8 cellular contexts compared by ENCODE assay signal in the genomic region with DNA sequence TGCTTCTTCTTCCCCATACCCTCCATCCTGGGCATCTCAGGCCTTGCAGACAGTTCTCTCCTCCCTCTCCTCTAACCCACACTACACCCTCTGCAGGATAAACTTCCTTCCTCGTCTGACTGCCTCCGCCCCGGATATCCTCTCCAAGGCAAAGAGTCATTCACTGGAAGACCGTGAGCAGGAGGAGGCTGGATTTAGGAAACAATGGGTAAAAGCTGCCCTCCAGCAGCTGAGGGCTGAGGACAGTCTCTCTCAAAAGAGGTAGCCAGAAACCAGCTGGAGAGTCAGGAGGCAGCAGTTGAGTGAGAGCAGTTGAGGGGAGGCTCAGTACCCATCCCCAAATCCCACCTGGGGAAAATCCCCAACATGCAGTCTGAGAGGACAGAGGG. TPM values are rescaled to one million over a fixed set of nuclear protein-coding genes. Genes with fewer than 3 reads are reported as not detected.
DNase-seq lines count a peak whose midpoint lies in the region; ATAC-seq and TF ChIP-seq lines count a peak whose summit lies in the region.

No MANE protein-coding gene starts in this region.

- no peaks in the 10 kb centered on the region for H3K27me3 Mint-ChIP-seq in activated CD8-positive, alpha-beta memory T cell treated with anti-CD3 and anti-CD28 coated beads, Interleukin-2, amount 10 ng/mL, durations not matched to agents 7 days and 5 days
- no peaks in the 10 kb centered on the region for H3K27me3 Mint-ChIP-seq in naive thymus-derived CD4-positive, alpha-beta T cell

- no peaks in the 10 kb centered on the region for H4K20me1 ChIP-seq in OCI-LY7 (ENCODE audit: insufficient read depth, low read length)

- TF ChIP-seq CTCF in OCI-LY7 (conservative IDR thresholded peaks at IDR 0.05; ENCODE audit: low read length) (no peak), dorsolateral prefrontal cortex (IDR thresholded peaks at IDR 0.05 in 54 of 56, conservative IDR thresholded peaks at IDR 0.05 in 2 of 56; ENCODE audit: low read depth in 1 of 56, partially characterized antibody in 56 of 56) (no peak)

- peaks cover 5% of the 10 kb centered on the region for H3K36me3 Mint-ChIP-seq in activated CD8-positive, alpha-beta memory T cell treated with anti-CD3 and anti-CD28 coated beads, Interleukin-2, amount 10 ng/mL, durations not matched to agents 7 days and 5 days
- H3K36me3 Mint-ChIP-seq in naive thymus-derived CD4-positive, alpha-beta T cell: peaks cover 0 to 7% (median 0%) of the 10 kb centered on the region in 5 donors

- CTCF ChIA-PET in activated CD8-positive, alpha-beta memory T cell treated with anti-CD3 and anti-CD28 coated beads, Interleukin-2, amount 10 ng/mL, durations not matched to agents 7 days and 5 days (lab: Charles Lee): interaction anchor here (0.6 to 24.1 kb wide), 4 partner anchors 7 to 70 kb away, joined by 3 to 597 read pairs (median 40); no protein-coding TSS in a partner anchor
- CTCF ChIA-PET in OCI-LY7 (lab: Charles Lee; ENCODE audit: unreplicated experiment): interaction anchor here (1.4 kb wide), 1 partner anchor 23 kb away, joined by 5 read pairs; no protein-coding TSS in a partner anchor
- CTCF ChIA-PET in naive thymus-derived CD4-positive, alpha-beta T cell (lab: Charles Lee): interaction anchor here (3.7 kb wide), 1 partner anchor 24 kb away, joined by 25 read pairs; no protein-coding TSS in a partner anchor

- intact Hi-C loops in OCI-LY7 (cut with micrococcal nuclease; ENCODE audit: unreplicated experiment): loop anchor here (5.0 kb wide), 1 partner anchor 483 kb away; the partner anchor contains the start of gene KIF21B
- intact Hi-C loops in dorsolateral prefrontal cortex (cut with DNase I): no loop called here
- intact Hi-C loops in naive thymus-derived CD4-positive, alpha-beta T cell (cut with micrococcal nuclease): loop anchor here (5.0 to 10.0 kb wide), 4 partner anchors 38 to 491 kb away; partner anchors contain the start of genes KIF21B (in 1 of the 2), PHLDA3 (in 1 of the 2) and TIMM17A (in 1 of the 2)

- no peak overlapping the region for H2AFZ ChIP-seq in OCI-LY7 (ENCODE audit: low read length)

- peak overlapping the region; percentile 47 for H3K27ac Mint-ChIP-seq in activated CD8-positive, alpha-beta memory T cell treated with anti-CD3 and anti-CD28 coated beads, Interleukin-2, amount 10 ng/mL, durations not matched to agents 7 days and 5 days
- peak overlapping the region in 8 of 9 donors; percentile 42 to 91 (median 85) for H3K27ac Mint-ChIP-seq in naive thymus-derived CD4-positive, alpha-beta T cell

- no peaks in the 10 kb centered on the region for H3K36me3 ChIP-seq in OCI-LY7 (ENCODE audit: insufficient read depth, low read length)
- no peaks in the 10 kb centered on the region for H3K36me3 ChIP-seq in naive thymus-derived CD4-positive, alpha-beta T cell (ENCODE audit: control insufficient read depth in 2 of 3, insufficient read depth in 3 of 3, low read length in 3 of 3)

- H3K4me3 Mint-ChIP-seq in activated CD8-positive, alpha-beta memory T cell treated with anti-CD3 and anti-CD28 coated beads, Interleukin-2, amount 10 ng/mL, durations not matched to agents 7 days and 5 days: peak overlapping the region; percentile 94
- peak overlapping the region; percentile 88 to 94 (median 91) for H3K4me3 Mint-ChIP-seq in naive thymus-derived CD4-positive, alpha-beta T cell

- peak overlapping the region; percentile 79 for H3K4me2 ChIP-seq in OCI-LY7 (ENCODE audit: low read length)

- H3K27me3 ChIP-seq in dorsolateral prefrontal cortex: no peaks in the 10 kb centered on the region
- no peaks in the 10 kb centered on the region for H3K27me3 ChIP-seq in naive thymus-derived CD4-positive, alpha-beta T cell (ENCODE audit: control insufficient read depth in 2 of 2, insufficient read depth in 2 of 2, low read length in 2 of 2)

- no TSS peak for BruUV-seq in OCI-LY7 (replicated peaks; lab: Mats Ljungman, UMichigan)

- H3K4me3 ChIP-seq in OCI-LY7 (ENCODE audit: low read depth, low read length, poor library complexity, severe bottlenecking): peak overlapping the region; percentile 80
- peak overlapping the region; percentile 62 to 94 (median 79) for H3K4me3 ChIP-seq in dorsolateral prefrontal cortex
- H3K4me3 ChIP-seq in naive thymus-derived CD4-positive, alpha-beta T cell (ENCODE audit: low read length): no peak overlapping the region

- H3K9me3 ChIP-seq in OCI-LY7 (ENCODE audit: low read length): no peaks in the 10 kb centered on the region
- H3K9me3 ChIP-seq in naive thymus-derived CD4-positive, alpha-beta T cell (ENCODE audit: control insufficient read depth in 2 of 3, low read length in 3 of 3): no peaks in the 10 kb centered on the region

- H3K9me2 ChIP-seq in OCI-LY7 (ENCODE audit: insufficient read depth, low read length): no peaks in the 10 kb centered on the region

- no peaks in the 10 kb centered on the region for H3K9me3 Mint-ChIP-seq in activated CD8-positive, alpha-beta memory T cell treated with anti-CD3 and anti-CD28 coated beads, Interleukin-2, amount 10 ng/mL, durations not matched to agents 7 days and 5 days (ENCODE audit: low read depth)
- no peaks in the 10 kb centered on the region for H3K9me3 Mint-ChIP-seq in naive thymus-derived CD4-positive, alpha-beta T cell

- no peak for ATAC-seq in activated CD8-positive, alpha-beta memory T cell treated with anti-CD3 and anti-CD28 coated beads, Interleukin-2, amount 10 ng/mL, durations not matched to agents 7 days and 5 days
- ATAC-seq in naive thymus-derived CD4-positive, alpha-beta T cell: no peak

- POLR2A ChIA-PET in OCI-LY7 (lab: Charles Lee): interaction anchor here (1.0 to 1.7 kb wide), 3 partner anchors 9 to 25 kb away, joined by 3 read pairs; no protein-coding TSS in a partner anchor
- POLR2A ChIA-PET in naive thymus-derived CD4-positive, alpha-beta T cell (lab: Charles Lee): no interaction called here

- peaks cover 33% of the 10 kb centered on the region; the same call in 1 of the 2 replicates for H3K79me2 ChIP-seq in OCI-LY7 (ENCODE audit: insufficient read depth, low read depth, low read length)

- no peak for DNase-seq in activated CD8-positive, alpha-beta memory T cell treated with anti-CD3 and anti-CD28 coated beads, Interleukin-2, amount 10 ng/mL, durations not matched to agents 7 days and 5 days
- DNase-seq in activated CD8-positive, alpha-beta memory T cell treated with anti-CD3 and anti-CD28 coated beads for 24 hours: no peak
- no peak for DNase-seq in OCI-LY7 (ENCODE audit: low spot score)
- no peak for DNase-seq in dorsolateral prefrontal cortex
- DNase-seq in naive thymus-derived CD4-positive, alpha-beta T cell: no peak
- no peak for DNase-seq in NCI-H1694 (lab: John Stamatoyannopoulos, UW)
- no peak for DNase-seq in NCI-H2171 treated with DMSO at 0.1 percent for 48 hours (lab: John Stamatoyannopoulos, UW)
- no peak for DNase-seq in KG1 (lab: John Stamatoyannopoulos, UW)

- peaks cover 51% of the 10 kb centered on the region for H3K4me1 Mint-ChIP-seq in activated CD8-positive, alpha-beta memory T cell treated with anti-CD3 and anti-CD28 coated beads, Interleukin-2, amount 10 ng/mL, durations not matched to agents 7 days and 5 days
- peaks cover 30 to 61% (median 57%) of the 10 kb centered on the region in 7 donors for H3K4me1 Mint-ChIP-seq in naive thymus-derived CD4-positive, alpha-beta T cell

- H3K4me1 ChIP-seq in OCI-LY7 (ENCODE audit: insufficient read depth, low read length, poor library complexity, severe bottlenecking): peaks cover 82% of the 10 kb centered on the region
- peaks cover 20 to 28% of the 10 kb centered on the region in 2 donors for H3K4me1 ChIP-seq in naive thymus-derived CD4-positive, alpha-beta T cell (ENCODE audit: control insufficient read depth in 2 of 2, insufficient read depth in 2 of 2, low read length in 2 of 2)

- H3K27ac ChIP-seq in OCI-LY7 (ENCODE audit: low read depth, low read length, poor library complexity, severe bottlenecking) (peak overlapping the region; percentile 59), dorsolateral prefrontal cortex (peak overlapping the region; percentile 90 to 100 (median 97))
- H3K27ac ChIP-seq in naive thymus-derived CD4-positive, alpha-beta T cell (ENCODE audit: low read depth, low read length): no peak overlapping the region

RNA-seq across cellular contexts. Expression of gene CSRP1, which starts 1.4 kb away (rescaled TPM):
- 10 to 100 TPM; 71.7 to 78.3 TPM for total RNA-seq in activated CD8-positive, alpha-beta memory T cell treated with anti-CD3 and anti-CD28 coated beads, Interleukin-2, amount 10 ng/mL, durations not matched to agents 7 days and 5 days
- 46.4 and 52.8 TPM in 2 replicates for total RNA-seq in OCI-LY7 (2014; rRNA removed; shearing (Covaris generic))
- total RNA-seq in OCI-LY7 (2022) (72.2 and 89.8 TPM in 2 replicates), dorsolateral prefrontal cortex (1,000 to 10,000 TPM in 2 of 120 experiments, 100 to 1,000 TPM in 118; 225 to 1,268 (median 522) TPM)
- 10 to 100 TPM; 24.2 to 83.1 (median 37.7) TPM for total RNA-seq in naive thymus-derived CD4-positive, alpha-beta T cell
- 10 to 100 TPM; 43.6 to 52.0 TPM for polyA plus RNA-seq in naive thymus-derived CD4-positive, alpha-beta T cell

RNA-seq across cellular contexts. Expression of gene NAV1, which starts 33.4 kb away (rescaled TPM):
- 1 to 10 TPM; 1.4 to 2.8 TPM for total RNA-seq in activated CD8-positive, alpha-beta memory T cell treated with anti-CD3 and anti-CD28 coated beads, Interleukin-2, amount 10 ng/mL, durations not matched to agents 7 days and 5 days
- total RNA-seq in OCI-LY7 (2014; rRNA removed; shearing (Covaris generic)): 2.5 and 4.2 TPM in 2 replicates
- total RNA-seq in OCI-LY7 (2022) (19.8 and 20.7 TPM in 2 replicates), dorsolateral prefrontal cortex (100 to 1,000 TPM in 17 of 120 experiments, 10 to 100 TPM in 103; 53.8 to 141 (median 77.6) TPM)
- 10 to 100 TPM in 1 of 5 experiments, 1 to 10 TPM in 4; 2.3 to 10.8 (median 4.4) TPM for total RNA-seq in naive thymus-derived CD4-positive, alpha-beta T cell
- under 1 TPM; 0.18 to 0.91 TPM for polyA plus RNA-seq in naive thymus-derived CD4-positive, alpha-beta T cell

RNA-seq across cellular contexts. Expression of gene PHLDA3, which starts 36.5 kb away (rescaled TPM):
- 10 to 100 TPM; 12.9 to 23.5 TPM for total RNA-seq in activated CD8-positive, alpha-beta memory T cell treated with anti-CD3 and anti-CD28 coated beads, Interleukin-2, amount 10 ng/mL, durations not matched to agents 7 days and 5 days
- not detected in 2 replicates for total RNA-seq in OCI-LY7 (2014; rRNA removed; shearing (Covaris generic))
- total RNA-seq in OCI-LY7 (2022) (not detected in 2 replicates), dorsolateral prefrontal cortex (100 to 1,000 TPM in 6 of 120 experiments, 10 to 100 TPM in 114; 34.3 to 144 (median 58.1) TPM)
- total RNA-seq in naive thymus-derived CD4-positive, alpha-beta T cell: 10 to 100 TPM in 1 of 5 experiments, 1 to 10 TPM in 2, under 1 TPM in 2; 0.19 to 22.4 (median 1.1) TPM
- polyA plus RNA-seq in naive thymus-derived CD4-positive, alpha-beta T cell: under 1 TPM in 1 of 2 donors, not detected in 1; 0.13 TPM

Comparison
In these comparisons a context has a peak if more than half of its experiments do, and no peak if none do; other contexts are left out.
1. intact Hi-C loops: an anchor here in OCI-LY7 (5.0 kb wide) and naive thymus-derived CD4-positive, alpha-beta T cell (5.0 to 10.0 kb wide); none called in dorsolateral prefrontal cortex.